15 cellular contexts compared by ENCODE assay signal in genomic region chr3:42183991-42184621, GRCh38.
DNase-seq lines count a peak whose midpoint lies in the region; ATAC-seq and TF ChIP-seq lines count a peak whose summit lies in the region.
"Had no signal": no experiment of that assay in that cellular context is flagged by ENCODE, and none has a peak within 500 bp of the region (broad histone marks: within the 10 kb centered on the region; RNA-seq: fewer than 3 reads in every experiment).

No MANE protein-coding gene starts in this region.

- H3K36me3 Mint-ChIP-seq in HFFc6 (ENCODE audit: low read depth) (peaks cover 7% of the 10 kb centered on the region), glutamatergic neuron (ENCODE audit: unreplicated experiment) (peaks cover 5% of the 10 kb centered on the region)
- peaks cover 25% of the 10 kb centered on the region for H3K36me3 Mint-ChIP-seq in stimulated activated effector memory CD8-positive, alpha-beta T cell treated with anti-CD3 and anti-CD28 coated beads, Interleukin-12 subunit alpha, Interleukin-12 subunit beta, amount 100 ng/mL, for 72 hours

- TF ChIP-seq POLR2A in body of pancreas (IDR thresholded peaks at IDR 0.05) (no peak), GM18505 (IDR thresholded peaks at IDR 0.05; ENCODE audit: borderline replicate concordance, extremely low read depth, insufficient read depth, insufficient read length) (no peak)

- peak overlapping the region in 3 of 4 donors; percentile 40 to 70 (median 60) for H3K27ac ChIP-seq in body of pancreas
- H3K27ac ChIP-seq: adrenal gland, BLaER1 had no signal

- H3K4me1 ChIP-seq in body of pancreas, result peaks cover 38% of the 10 kb centered on the region

- H3K9me3 Mint-ChIP-seq in HFFc6 (no peaks in the 10 kb centered on the region), glutamatergic neuron (ENCODE audit: unreplicated experiment) (peaks cover 34% of the 10 kb centered on the region)
- no peaks in the 10 kb centered on the region for H3K9me3 Mint-ChIP-seq in stimulated activated effector memory CD8-positive, alpha-beta T cell treated with anti-CD3 and anti-CD28 coated beads, Interleukin-12 subunit alpha, Interleukin-12 subunit beta, amount 100 ng/mL, for 72 hours
- H3K9me3 Mint-ChIP-seq: memory B cell had no signal

- H3K36me3 ChIP-seq in body of pancreas (replicated peaks in 1 of 2; ENCODE audit: insufficient read depth in 1 of 2, low read depth in 2 of 2), result peaks cover 0 to 1% of the 10 kb centered on the region in 2 donors
- H3K36me3 ChIP-seq: adrenal gland had no signal

- H3K4me3 Mint-ChIP-seq in HFFc6, result no peak overlapping the region
- H3K4me3 Mint-ChIP-seq in glutamatergic neuron (ENCODE audit: unreplicated experiment), result no peak overlapping the region
- no peak overlapping the region for H3K4me3 Mint-ChIP-seq in stimulated activated effector memory CD8-positive, alpha-beta T cell treated with anti-CD3 and anti-CD28 coated beads, Interleukin-12 subunit alpha, Interleukin-12 subunit beta, amount 100 ng/mL, for 72 hours
- H3K4me3 Mint-ChIP-seq: memory B cell had no signal

- H3K4me3 ChIP-seq in body of pancreas, result no peak overlapping the region
- H3K4me3 ChIP-seq: adrenal gland, BLaER1 had no signal

- H3K4me1 Mint-ChIP-seq in HFFc6 (ENCODE audit: low read depth) (peaks cover 30% of the 10 kb centered on the region), glutamatergic neuron (ENCODE audit: low read depth, unreplicated experiment) (peaks cover 22% of the 10 kb centered on the region)
- H3K4me1 Mint-ChIP-seq in stimulated activated effector memory CD8-positive, alpha-beta T cell treated with anti-CD3 and anti-CD28 coated beads, Interleukin-12 subunit alpha, Interleukin-12 subunit beta, amount 100 ng/mL, for 72 hours, result peaks cover 8% of the 10 kb centered on the region

- intact Hi-C loops in body of pancreas (cut with DNase I), result no loop called here

- WGBS in body of pancreas, 2 donors, result 61 to 71% methylated on average over 3 of the region's 3 CpGs

- peaks cover 2% of the 10 kb centered on the region; the same call in 1 of the 2 replicates for H3K27me3 Mint-ChIP-seq in HFFc6 (ENCODE audit: insufficient read depth)
- H3K27me3 Mint-ChIP-seq in glutamatergic neuron (ENCODE audit: unreplicated experiment), result peaks cover 10% of the 10 kb centered on the region
- H3K27me3 Mint-ChIP-seq: memory B cell had no signal

- no peak overlapping the region; the same call in 1 of the 2 replicates for H3K27ac Mint-ChIP-seq in HFFc6
- peak overlapping the region; percentile 80 for H3K27ac Mint-ChIP-seq in glutamatergic neuron (ENCODE audit: unreplicated experiment)
- H3K27ac Mint-ChIP-seq in stimulated activated effector memory CD8-positive, alpha-beta T cell treated with anti-CD3 and anti-CD28 coated beads, Interleukin-12 subunit alpha, Interleukin-12 subunit beta, amount 100 ng/mL, for 72 hours, result peak overlapping the region; percentile 69

- DNase-seq in HFFc6 (no peak), body of pancreas (no peak), glutamatergic neuron (no peak), GM19240 (ENCODE audit: insufficient read length, low spot score) (no peak)
- no peak for DNase-seq in stimulated activated effector memory CD8-positive, alpha-beta T cell treated with anti-CD3 and anti-CD28 coated beads, Interleukin-12 subunit alpha, Interleukin-12 subunit beta, amount 100 ng/mL, for 72 hours (ENCODE audit: low spot score in 2 of 2)
- DNase-seq in activated T-cell treated with anti-CD3 and anti-CD28 coated beads, Interleukin-2, amount 50 U/mL, for 1 hour, result no peak
- DNase-seq: activated CD4-positive, alpha-beta T cell treated with anti-CD3 and anti-CD28 coated beads, Interleukin-2, amount 50 U/mL, for 4 hours; activated T-cell treated with anti-CD3 and anti-CD28 coated beads, Interleukin-2, amount 50 U/mL, for 48 hours; adrenal gland; cerebellar nuclear complex; DMS 273 treated with DMSO at 0.1 percent for 48 hours; NCI-H2081 treated with DMSO at 0.1 percent for 48 hours had no signal

- peak; percentile 58 for ATAC-seq in body of pancreas
- ATAC-seq in stimulated activated effector memory CD8-positive, alpha-beta T cell treated with anti-CD3 and anti-CD28 coated beads, Interleukin-12 subunit alpha, Interleukin-12 subunit beta, amount 100 ng/mL, for 72 hours, result no peak
- no peak for ATAC-seq in GM18505 (IDR thresholded peaks at IDR 0.05; ENCODE audit: unreplicated experiment)

- TF ChIP-seq CTCF in HFFc6 (IDR thresholded peaks at IDR 0.05), result peak; percentile 26; the same call in 1 of the 2 replicates
- TF ChIP-seq CTCF in body of pancreas (IDR thresholded peaks at IDR 0.05), result no peak
- TF ChIP-seq CTCF in glutamatergic neuron (IDR thresholded peaks at IDR 0.05; ENCODE audit: partially characterized antibody, unreplicated experiment), result no peak

- no peaks in the 10 kb centered on the region for H3K9me3 ChIP-seq in body of pancreas
- H3K9me3 ChIP-seq: adrenal gland, BLaER1 had no signal

- H3K27me3 ChIP-seq in body of pancreas, result no peaks in the 10 kb centered on the region
- H3K27me3 ChIP-seq: adrenal gland, BLaER1 had no signal
